Comparison of ENCODE assay signal across 31 cellular contexts in genomic region chr6:170108456-170108855, GRCh38.
DNase-seq lines count a peak whose midpoint lies in the region; ATAC-seq, FAIRE-seq and TF ChIP-seq lines count a peak whose summit lies in the region.
"Had no signal": no experiment of that assay in that cellular context is flagged by ENCODE, and none has a peak within 500 bp of the region (broad histone marks: within the 10 kb centered on the region; RNA-seq: fewer than 3 reads in every experiment).

No MANE protein-coding gene starts in this region.

- H3K9me3 ChIP-seq in K562 (replicated peaks; ENCODE audit: control insufficient read depth, insufficient read depth, low read depth, low read length) = no peaks in the 10 kb centered on the region
- H3K9me3 ChIP-seq in neural progenitor cell (ENCODE audit: low read depth) = no peaks in the 10 kb centered on the region
- no peaks in the 10 kb centered on the region for H3K9me3 ChIP-seq in testis
- H3K9me3 ChIP-seq: ascending aorta, BE2C, colonic mucosa, ovary, tibial nerve had no signal

- no peak for TF ChIP-seq EP300 in K562 (IDR thresholded peaks at IDR 0.05; ENCODE audit: low read length)

- H4K20me1 ChIP-seq in K562 (replicated peaks; ENCODE audit: control insufficient read depth, insufficient read depth, low read length) (no peaks in the 10 kb centered on the region), neural progenitor cell (ENCODE audit: low read depth) (no peaks in the 10 kb centered on the region)

- intact Hi-C loops in cardiac septum (cut with DNase I) = no loop called here
- intact Hi-C loops in Right ventricle myocardium inferior (cut with DNase I) = no loop called here
- intact Hi-C loops in K562 (cut with micrococcal nuclease) = no loop called here
- intact Hi-C loops in testis (cut with DNase I; ENCODE audit: low total_unique reads) = no loop called here

- ATAC-seq in Right ventricle myocardium inferior = no peak
- ATAC-seq in K562 = no peak
- no peak for ATAC-seq in HG02885 (IDR thresholded peaks at IDR 0.05; ENCODE audit: poor library complexity, unreplicated experiment)
- ATAC-seq: CD8-positive, alpha-beta T cell; effector memory CD8-positive, alpha-beta T cell; naive thymus-derived CD8-positive, alpha-beta T cell; Panc1; stimulated activated naive CD8-positive, alpha-beta T cell treated with anti-CD3 and anti-CD28 coated beads, Interleukin-15, amount 100 ng/mL, for 72 hours; T-cell had no signal

- FAIRE-seq in K562 (lab: Jason Lieb, UNC) = no peak

- H3K27ac ChIP-seq in K562 (ENCODE audit: extremely low read depth, low read depth, low read length) (no peak overlapping the region), neural progenitor cell (no peak overlapping the region), testis (no peak overlapping the region)
- H3K27ac ChIP-seq: ascending aorta, colonic mucosa, GM23248, ovary, tibial nerve had no signal

- H3K4me3 ChIP-seq in K562 (no peak overlapping the region), neural progenitor cell (no peak overlapping the region), testis (no peak overlapping the region)
- H3K4me3 ChIP-seq: ascending aorta, colonic mucosa, GM23248, ovary, smooth muscle cell, tibial nerve had no signal

- CTCF ChIA-PET in K562 (lab: Yijun Ruan, JAX; ENCODE audit: low intra/inter-chr PET ratio) = no interaction called here

- H3F3A ChIP-seq in neural progenitor cell (ENCODE audit: low read depth) = no peaks in the 10 kb centered on the region

- H3K9me1 ChIP-seq in K562 (ENCODE audit: control insufficient read depth, insufficient read depth, low read length) = no peaks in the 10 kb centered on the region

- TF ChIP-seq CTCF in K562 (IDR thresholded peaks at IDR 0.05 in 2 of 3, conservative IDR thresholded peaks at IDR 0.05 in 1 of 3; ENCODE audit: insufficient read depth in 2 of 3, low read depth in 1 of 3, low read length in 3 of 3) = no peak
- no peak for TF ChIP-seq CTCF in neural progenitor cell (IDR thresholded peaks at IDR 0.05)
- TF ChIP-seq CTCF in testis (IDR thresholded peaks at IDR 0.05) = no peak

- no peak overlapping the region for H2AFZ ChIP-seq in K562 (ENCODE audit: low read depth, low read length)
- no peak overlapping the region for H2AFZ ChIP-seq in neural progenitor cell (replicated peaks)
- H2AFZ ChIP-seq: GM23248 had no signal

- H3K36me3 Mint-ChIP-seq in neural progenitor cell (no peaks in the 10 kb centered on the region), immature natural killer cell (peaks cover 0 to 8% (median 0%) of the 10 kb centered on the region in 3 donors)
- H3K36me3 Mint-ChIP-seq: CD8-positive, alpha-beta T cell; T-cell had no signal

- DNase-seq in cardiac septum (ENCODE audit: low spot score) (peak; percentile 50), Right ventricle myocardium inferior (ENCODE audit: missing footprints) (no peak), K562 (ENCODE audit: extremely low read depth in 1 of 4, low spot score in 3 of 4) (no peak), neural progenitor cell (ENCODE audit: low spot score) (no peak), testis (peak; percentile 6), Ammon's horn (ENCODE audit: low spot score) (no peak), immature natural killer cell (no peak)
- DNase-seq: ACHN; activated CD4-positive, alpha-beta T cell treated with anti-CD3 and anti-CD28 coated beads, Interleukin-2, amount 50 U/mL, for 48 hours; activated CD4-positive, CD25-positive, alpha-beta regulatory T cell; activated gamma-delta T cell; BE2C; colonic mucosa; effector memory CD8-positive, alpha-beta T cell; EL; GM23248; hypothalamus; NCI-H1436; NCI-H2081; NCI-H524 treated with DMSO at 0.1 percent for 48 hours; stimulated activated CD4-positive, alpha-beta T cell treated with anti-CD3 and anti-CD28 coated beads, Interleukin-1b, Interleukin-23, amount 100 ng/mL, for 48 hours had no signal

- no peak for TF ChIP-seq RAD21 in K562 (CRISPR knock-in tag; conservative IDR thresholded peaks at IDR 0.05 in 1 of 2, IDR thresholded peaks at IDR 0.05 in 1 of 2)

- H3K9me3 Mint-ChIP-seq in neural progenitor cell (peaks cover 4% of the 10 kb centered on the region), immature natural killer cell (peaks cover 0 to 6% (median 0%) of the 10 kb centered on the region in 6 donors)
- H3K9me3 Mint-ChIP-seq: CD8-positive, alpha-beta T cell; effector memory CD8-positive, alpha-beta T cell had no signal

- H3K36me3 ChIP-seq in K562 (ENCODE audit: control insufficient read depth, insufficient read depth, low read length) = no peaks in the 10 kb centered on the region
- H3K36me3 ChIP-seq in neural progenitor cell = no peaks in the 10 kb centered on the region
- no peaks in the 10 kb centered on the region for H3K36me3 ChIP-seq in testis (ENCODE audit: low read depth, missing control alignments)
- H3K36me3 ChIP-seq: ascending aorta, BE2C, colonic mucosa, ovary, tibial nerve had no signal

- H3K27ac Mint-ChIP-seq in neural progenitor cell (peak overlapping the region; percentile 8), immature natural killer cell (peak overlapping the region in 1 of 6 donors; percentile 61)
- H3K27ac Mint-ChIP-seq: CD8-positive, alpha-beta T cell; effector memory CD8-positive, alpha-beta T cell; T-cell had no signal

- H3K27me3 ChIP-seq in K562 (ENCODE audit: control insufficient read depth in 2 of 2, insufficient read depth in 2 of 2, low read length in 2 of 2) = peaks cover 26 to 48% of the 10 kb centered on the region in 2 experiments
- no peaks in the 10 kb centered on the region for H3K27me3 ChIP-seq in neural progenitor cell
- no peaks in the 10 kb centered on the region for H3K27me3 ChIP-seq in testis
- H3K27me3 ChIP-seq: ascending aorta, BE2C, colonic mucosa, ovary had no signal

- no peak overlapping the region for H3K4me3 Mint-ChIP-seq in neural progenitor cell
- H3K4me3 Mint-ChIP-seq in immature natural killer cell = no peak overlapping the region
- H3K4me3 Mint-ChIP-seq: CD8-positive, alpha-beta T cell; effector memory CD8-positive, alpha-beta T cell; naive thymus-derived CD8-positive, alpha-beta T cell; stimulated activated naive CD8-positive, alpha-beta T cell treated with anti-CD3 and anti-CD28 coated beads, Interleukin-15, amount 100 ng/mL, for 72 hours; T-cell had no signal

- in situ Hi-C loops in K562 (cut with MboI) = no loop called here

- H3K79me2 ChIP-seq in K562 (ENCODE audit: control insufficient read depth, insufficient read depth, low read length) (no peaks in the 10 kb centered on the region), neural progenitor cell (ENCODE audit: low read depth) (no peaks in the 10 kb centered on the region)

- H3K27me3 Mint-ChIP-seq in neural progenitor cell (ENCODE audit: insufficient read depth, low read depth) = peaks cover 8% of the 10 kb centered on the region
- peaks cover 5 to 13% (median 8%) of the 10 kb centered on the region in 3 donors for H3K27me3 Mint-ChIP-seq in immature natural killer cell (ENCODE audit: low read depth in 3 of 3)
- H3K27me3 Mint-ChIP-seq: stimulated activated naive CD8-positive, alpha-beta T cell treated with anti-CD3 and anti-CD28 coated beads, Interleukin-15, amount 100 ng/mL, for 72 hours had no signal

- POLR2A ChIA-PET in K562 (lab: Yijun Ruan, JAX) = interaction anchor here (0.7 to 1.3 kb wide), 2 partner anchors 14 to 163 kb away, joined by 3 to 5 read pairs; no protein-coding TSS in a partner anchor

- no peak overlapping the region for H3K4me2 ChIP-seq in K562 (ENCODE audit: insufficient read depth, low read length)
- H3K4me2 ChIP-seq in neural progenitor cell = no peak overlapping the region
- H3K4me2 ChIP-seq: smooth muscle cell had no signal

- no peak for TF ChIP-seq POLR2A in K562 (conservative IDR thresholded peaks at IDR 0.05)
- no peak for TF ChIP-seq POLR2A in testis (IDR thresholded peaks at IDR 0.05)

- H3K4me1 ChIP-seq in K562 (replicated peaks in 1 of 2; ENCODE audit: control insufficient read depth in 2 of 2, insufficient read depth in 2 of 2, low read length in 2 of 2) (peaks cover 0 to 7% of the 10 kb centered on the region in 2 experiments; a peak in 1 of 5 replicates), neural progenitor cell (no peaks in the 10 kb centered on the region), testis (no peaks in the 10 kb centered on the region)
- H3K4me1 ChIP-seq: ascending aorta, BE2C, colonic mucosa, tibial nerve had no signal

- peaks cover 6% of the 10 kb centered on the region for H3K4me1 Mint-ChIP-seq in neural progenitor cell
- peaks cover 6 to 33% of the 10 kb centered on the region in 2 donors for H3K4me1 Mint-ChIP-seq in immature natural killer cell
- H3K4me1 Mint-ChIP-seq: T-cell had no signal

- WGBS in K562 (ENCODE audit: insufficient coverage, low coverage, missing lambda C conversion rate) = 3% methylated on average over 9 of the region's 9 CpGs
- WGBS in testis, 2 donors = 93% methylated on average over 7 to 9 of the region's 9 CpGs

- H3K9ac ChIP-seq in K562 (ENCODE audit: insufficient read depth in 1 of 2, low read depth in 2 of 2, low read length in 2 of 2) (no peak overlapping the region), neural progenitor cell (no peak overlapping the region)
- H3K9ac ChIP-seq: GM23248 had no signal

- no TSS peak for BruUV-seq in K562 (replicated peaks; lab: Mats Ljungman, UMichigan)

TF ChIP-seq in K562, 482 proteins besides CTCF, POLR2A, EP300 and RAD21:
- TF ChIP-seq EZH2 (IDR thresholded peaks at IDR 0.05; ENCODE audit: borderline replicate concordance, low read depth, low read length) = no peak
- no peak for TF ChIP-seq ZFP36 (IDR thresholded peaks at IDR 0.05; ENCODE audit: low read depth, low read length, partially characterized antibody)
- TF ChIP-seq NFIC (IDR thresholded peaks at IDR 0.05) = 0 out of 2 replicates have a peak, but pooled peaks have one; percentile 18
TF ChIP-seq in K562: peak in this region for 1.

Comparison
In these comparisons a context has a peak if more than half of its experiments do, and no peak if none do; other contexts are left out.
1. DNase-seq: peak in cardiac septum (single experiment) and testis (single experiment); none in Right ventricle myocardium inferior (single experiment), K562 (0 of 4), neural progenitor cell (single experiment), Ammon's horn (single experiment) and immature natural killer cell (0 of 3).